ENCODE assay signal across 17 cellular contexts in genomic region chrX:16999275-16999674, GRCh38. TPM values are rescaled to one million over a fixed set of nuclear protein-coding genes. Genes with fewer than 3 reads are reported as not detected.
DNase-seq lines count a peak whose midpoint lies in the region; ATAC-seq and TF ChIP-seq lines count a peak whose summit lies in the region.
"Had no signal": no experiment of that assay in that cellular context is flagged by ENCODE, and none has a peak within 500 bp of the region (broad histone marks: within the 10 kb centered on the region; RNA-seq: fewer than 3 reads in every experiment).

No MANE protein-coding gene starts in this region.

- no peak overlapping the region for H3K27ac ChIP-seq in breast epithelium
- H3K27ac ChIP-seq: BLaER1 treated with 17β-estradiol and CSF1 and Interleukin-3, amounts not matched to agents 10 nM and 100 nM; RWPE1 had no signal

- ATAC-seq in T-helper 17 cell, result no peak

- DNase-seq in MCF 10A (ENCODE audit: unreplicated experiment) (peak; percentile 11), breast epithelium (ENCODE audit: low spot score in 2 of 2) (no peak), RPMI7951 (ENCODE audit: low read depth) (peak; percentile 12), epithelial cell of esophagus (ENCODE audit: low read depth) (peak; percentile 15), T-helper 17 cell (no peak), NCI-H345 (lab: John Stamatoyannopoulos, UW) (no peak)
- DNase-seq in activated naive CD4-positive, alpha-beta T cell treated with anti-CD3 and anti-CD28 coated beads, Interleukin-2, amount 10 ng/mL, durations not matched to agents 7 days and 5 days, result no peak
- DNase-seq: DMS79 treated with DMSO at 0.1 percent for 48 hours, KBM-7, NCI-H1048, NCI-H146, NCI-H2081, NCI-H2227 treated with DMSO at 0.1 percent for 48 hours, NCI-H524, SIG-M5 had no signal

- intact Hi-C loops in MCF 10A (cut with micrococcal nuclease), result no loop called here
- intact Hi-C loops in breast epithelium (cut with DNase I; ENCODE audit: low total_unique reads), result no loop called here

- H3K4me1 Mint-ChIP-seq in MCF 10A (ENCODE audit: insufficient read depth, unreplicated experiment) (no peaks in the 10 kb centered on the region), T-helper 17 cell (peaks cover 12% of the 10 kb centered on the region)
- peaks cover 10% of the 10 kb centered on the region for H3K4me1 Mint-ChIP-seq in activated naive CD4-positive, alpha-beta T cell treated with anti-CD3 and anti-CD28 coated beads, Interleukin-2, amount 10 ng/mL, durations not matched to agents 7 days and 5 days

- H3K27me3 Mint-ChIP-seq in MCF 10A (ENCODE audit: insufficient read depth, unreplicated experiment) (peaks cover 71% of the 10 kb centered on the region), T-helper 17 cell (peaks cover 6% of the 10 kb centered on the region)
- peaks cover 5% of the 10 kb centered on the region for H3K27me3 Mint-ChIP-seq in activated naive CD4-positive, alpha-beta T cell treated with anti-CD3 and anti-CD28 coated beads, Interleukin-2, amount 10 ng/mL, durations not matched to agents 7 days and 5 days

- no peaks in the 10 kb centered on the region for H3K9me3 Mint-ChIP-seq in MCF 10A (ENCODE audit: unreplicated experiment)
- no peaks in the 10 kb centered on the region for H3K9me3 Mint-ChIP-seq in activated naive CD4-positive, alpha-beta T cell treated with anti-CD3 and anti-CD28 coated beads, Interleukin-2, amount 10 ng/mL, durations not matched to agents 7 days and 5 days

- CTCF ChIA-PET in MCF 10A (lab: Yijun Ruan, JAX), result interaction anchor here (0.6 to 1.4 kb wide), 2 partner anchors 9 to 114 kb away, joined by 3 to 4 read pairs; no protein-coding TSS in a partner anchor
- CTCF ChIA-PET in activated naive CD4-positive, alpha-beta T cell treated with anti-CD3 and anti-CD28 coated beads, Interleukin-2, amount 10 ng/mL, durations not matched to agents 7 days and 5 days (lab: Charles Lee), result no interaction called here

- H3K4me3 Mint-ChIP-seq in MCF 10A (ENCODE audit: unreplicated experiment), result no peak overlapping the region
- no peak overlapping the region for H3K4me3 Mint-ChIP-seq in activated naive CD4-positive, alpha-beta T cell treated with anti-CD3 and anti-CD28 coated beads, Interleukin-2, amount 10 ng/mL, durations not matched to agents 7 days and 5 days
- no peak overlapping the region for H3K4me3 Mint-ChIP-seq in T-helper 17 cell

- TF ChIP-seq POLR2A in breast epithelium (IDR thresholded peaks at IDR 0.05), result no peak

- TF ChIP-seq CTCF in MCF 10A (IDR thresholded peaks at IDR 0.05; ENCODE audit: unreplicated experiment) (no peak), breast epithelium (IDR thresholded peaks at IDR 0.05) (no peak), epithelial cell of esophagus (IDR thresholded peaks at IDR 0.05; ENCODE audit: insufficient read depth, low read depth, low read length, missing control alignments) (no peak)

- H3K4me3 ChIP-seq in breast epithelium, result no peak overlapping the region
- H3K4me3 ChIP-seq in epithelial cell of esophagus (ENCODE audit: low read length), result no peak overlapping the region
- H3K4me3 ChIP-seq: BLaER1 treated with 17β-estradiol and CSF1 and Interleukin-3, amounts not matched to agents 10 nM and 100 nM had no signal

- no peaks in the 10 kb centered on the region for H3K4me1 ChIP-seq in breast epithelium
- H3K4me1 ChIP-seq: BLaER1 treated with 17β-estradiol and CSF1 and Interleukin-3, amounts not matched to agents 10 nM and 100 nM had no signal

- H3K36me3 Mint-ChIP-seq in MCF 10A (ENCODE audit: insufficient read depth, unreplicated experiment), result no peaks in the 10 kb centered on the region
- no peaks in the 10 kb centered on the region for H3K36me3 Mint-ChIP-seq in activated naive CD4-positive, alpha-beta T cell treated with anti-CD3 and anti-CD28 coated beads, Interleukin-2, amount 10 ng/mL, durations not matched to agents 7 days and 5 days
- no peaks in the 10 kb centered on the region for H3K36me3 Mint-ChIP-seq in T-helper 17 cell (ENCODE audit: low read depth)

- H3K9me3 ChIP-seq in breast epithelium (no peaks in the 10 kb centered on the region), T-helper 17 cell (ENCODE audit: control insufficient read depth, low read length, poor library complexity, severe bottlenecking) (no peaks in the 10 kb centered on the region)

- POLR2A ChIA-PET in MCF 10A (lab: Yijun Ruan, JAX), result no interaction called here

- H3K27ac Mint-ChIP-seq in MCF 10A (ENCODE audit: low read depth, unreplicated experiment) (no peak overlapping the region), T-helper 17 cell (no peak overlapping the region)
- H3K27ac Mint-ChIP-seq in activated naive CD4-positive, alpha-beta T cell treated with anti-CD3 and anti-CD28 coated beads, Interleukin-2, amount 10 ng/mL, durations not matched to agents 7 days and 5 days, result no peak overlapping the region

- no TSS peak for BruUV-seq in MCF 10A (replicated peaks; lab: Mats Ljungman, UMichigan)

- H3K36me3 ChIP-seq in breast epithelium, result no peaks in the 10 kb centered on the region
- H3K36me3 ChIP-seq: BLaER1 treated with 17β-estradiol and CSF1 and Interleukin-3, amounts not matched to agents 10 nM and 100 nM had no signal

- peaks cover 0 to 26% of the 10 kb centered on the region in 2 donors for H3K27me3 ChIP-seq in breast epithelium

RNA-seq across cellular contexts. Expression of gene REPS2, which starts 52.8 kb away (rescaled TPM):
- total RNA-seq in MCF 10A (2022) (6.9 and 8.1 TPM in 2 replicates), breast epithelium (10 to 100 TPM in 2 of 3 donors, 1 to 10 TPM in 1; 9.6 to 21.4 (median 13.1) TPM), T-helper 17 cell (1 to 10 TPM in 1 of 2 donors, under 1 TPM in 1; 0.35 to 3.3 TPM)
- 1.1 and 1.2 TPM in 2 replicates for total RNA-seq in RPMI7951 (2014; rRNA removed; shearing (Covaris generic))

Comparison
In these comparisons a context has a peak if more than half of its experiments do, and no peak if none do; other contexts are left out.
1. DNase-seq: peak in MCF 10A (single experiment), RPMI7951 (single experiment) and epithelial cell of esophagus (single experiment); none in breast epithelium (0 of 2), activated naive CD4-positive, alpha-beta T cell treated with anti-CD3 and anti-CD28 coated beads, Interleukin-2, amount 10 ng/mL, durations not matched to agents 7 days and 5 days (single experiment), T-helper 17 cell (0 of 3) and NCI-H345 (single experiment).